ENCODE assay signal across 7 cellular contexts in the genomic region with DNA sequence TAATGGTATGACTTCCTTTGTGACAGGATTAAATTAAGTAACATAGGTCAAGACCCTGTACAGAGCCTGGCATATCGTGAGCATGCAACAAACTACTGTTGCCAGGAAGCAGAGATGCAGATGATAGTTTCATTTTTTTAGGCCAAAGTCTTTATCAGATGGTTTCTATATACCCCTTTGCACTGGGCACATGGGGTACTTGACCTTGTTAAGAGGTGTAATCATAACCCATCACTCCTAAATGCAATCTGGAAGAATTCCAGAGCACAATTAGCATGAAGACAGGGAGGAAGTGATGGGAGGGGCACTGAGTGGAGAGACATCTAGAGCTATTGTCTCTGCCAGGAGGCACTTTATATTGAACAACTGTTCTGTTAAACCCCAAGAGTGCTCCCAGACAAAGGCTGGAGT. TPM values are rescaled to one million over a fixed set of nuclear protein-coding genes. Genes with fewer than 3 reads are reported as not detected.
DNase-seq lines count a peak whose midpoint lies in the region; ATAC-seq and TF ChIP-seq lines count a peak whose summit lies in the region.

No MANE protein-coding gene starts in this region.

- peaks cover 41% of the 10 kb centered on the region for H3F3A ChIP-seq in smooth muscle cell (ENCODE audit: low read depth)

- POLR2A ChIA-PET in Caco-2 (lab: Charles Lee): no interaction called here

- H4K20me1 ChIP-seq in smooth muscle cell (ENCODE audit: low read depth): peaks cover 29% of the 10 kb centered on the region

- DNase-seq in HFFc6 (no peak), NCI-H69 (lab: John Stamatoyannopoulos, UW) (peak; percentile 97), dermis blood vessel endothelial cell (peak; percentile 56), smooth muscle cell (lab: John Stamatoyannopoulos, UW; ENCODE audit: unreplicated experiment) (no peak), Caco-2 (no peak), T1000 (lab: John Stamatoyannopoulos, UW) (no peak)

- H3K4me1 ChIP-seq in smooth muscle cell (ENCODE audit: low read depth) (peaks cover 47% of the 10 kb centered on the region), Caco-2 (peaks cover 10% of the 10 kb centered on the region)

- peak overlapping the region; percentile 81 for H3K9ac ChIP-seq in smooth muscle cell (ENCODE audit: low read depth)

- H3K9me3 ChIP-seq in smooth muscle cell (replicated peaks; ENCODE audit: low read depth): no peaks in the 10 kb centered on the region
- no peaks in the 10 kb centered on the region for H3K9me3 ChIP-seq in Caco-2

- WGBS in smooth muscle cell (ENCODE audit: low lambda C conversion rate): 77% methylated on average over 1 of the region's 1 CpG

- H2AFZ ChIP-seq in smooth muscle cell (ENCODE audit: low read depth): no peak overlapping the region

- no peak for TF ChIP-seq CTCF in HFFc6 (IDR thresholded peaks at IDR 0.05)
- no peak for TF ChIP-seq CTCF in smooth muscle cell (IDR thresholded peaks at IDR 0.05; ENCODE audit: borderline replicate concordance, insufficient read depth, poor library complexity, severe bottlenecking)
- TF ChIP-seq CTCF in Caco-2 (IDR thresholded peaks at IDR 0.05; ENCODE audit: insufficient read depth in 1 of 2, low read depth in 1 of 2, low read length in 1 of 2, severe bottlenecking in 1 of 2, unreplicated experiment in 1 of 2): no peak

- peak overlapping the region; percentile 100 for H3K27ac ChIP-seq in smooth muscle cell (ENCODE audit: low read depth)

- H3K27me3 ChIP-seq in smooth muscle cell (ENCODE audit: low read depth): no peaks in the 10 kb centered on the region
- no peaks in the 10 kb centered on the region for H3K27me3 ChIP-seq in Caco-2 (replicated peaks; ENCODE audit: control insufficient read depth, insufficient read depth, low read length)

- no peaks in the 10 kb centered on the region for H3K36me3 ChIP-seq in smooth muscle cell (ENCODE audit: low read depth)
- no peaks in the 10 kb centered on the region for H3K36me3 ChIP-seq in Caco-2 (ENCODE audit: control insufficient read depth, insufficient read depth, low read length)

- H3K27me3 Mint-ChIP-seq in HFFc6 (ENCODE audit: insufficient read depth): no peaks in the 10 kb centered on the region; the same call in 1 of the 2 replicates
- H3K27me3 Mint-ChIP-seq in Caco-2 (ENCODE audit: insufficient read depth, unreplicated experiment): no peaks in the 10 kb centered on the region

- peak overlapping the region; percentile 81 for H3K4me2 ChIP-seq in smooth muscle cell

- H3K27ac Mint-ChIP-seq in HFFc6 (peak overlapping the region; percentile 100), Caco-2 (ENCODE audit: unreplicated experiment) (no peak overlapping the region)

- H3K4me3 ChIP-seq in smooth muscle cell (no peak overlapping the region), Caco-2 (ENCODE audit: low read depth, low read length) (no peak overlapping the region)

- intact Hi-C loops in Caco-2 (cut with micrococcal nuclease; ENCODE audit: unreplicated experiment): no loop called here

- H3K4me1 Mint-ChIP-seq in HFFc6 (ENCODE audit: low read depth) (peaks cover 96% of the 10 kb centered on the region), Caco-2 (ENCODE audit: low read depth, unreplicated experiment) (peaks cover 17% of the 10 kb centered on the region)

- H3K9me3 Mint-ChIP-seq in HFFc6: no peaks in the 10 kb centered on the region
- no peaks in the 10 kb centered on the region for H3K9me3 Mint-ChIP-seq in Caco-2 (ENCODE audit: unreplicated experiment)

- peaks cover 47% of the 10 kb centered on the region for H3K79me2 ChIP-seq in smooth muscle cell (ENCODE audit: low read depth)

- ATAC-seq in HG02884 (IDR thresholded peaks at IDR 0.05; ENCODE audit: unreplicated experiment): no peak

- H3K4me3 Mint-ChIP-seq in HFFc6 (peak overlapping the region; percentile 15; the same call in 1 of the 2 replicates), Caco-2 (ENCODE audit: unreplicated experiment) (no peak overlapping the region)

- CTCF ChIA-PET in Caco-2 (lab: Charles Lee): no interaction called here

- no TSS peak for BruUV-seq in Caco-2 (replicated peaks; lab: Mats Ljungman, UMichigan)

- H3K36me3 Mint-ChIP-seq in HFFc6 (ENCODE audit: low read depth): peaks cover 13% of the 10 kb centered on the region; the same call in 1 of the 2 replicates
- peaks cover 4% of the 10 kb centered on the region for H3K36me3 Mint-ChIP-seq in Caco-2 (ENCODE audit: insufficient read depth, unreplicated experiment)

RNA-seq across cellular contexts. Expression of a gene that starts 22.1 kb away (rescaled TPM):
- 10 to 100 TPM; 22.5 to 25.4 (median 24.1) TPM for total RNA-seq in HFFc6 (2021; fragmentation: NEBNext Ultra II Directional; extraction: Animal tissue kit (Norgen Biotek cat#: 25700))
- total RNA-seq in dermis blood vessel endothelial cell (45.6 and 49.7 TPM in 2 replicates), smooth muscle cell (19.6 and 29.4 TPM in 2 replicates), Caco-2 (2022) (21.5 and 23.5 TPM in 2 replicates)
- 42.5 and 43.0 TPM in 2 replicates for polyA plus RNA-seq in smooth muscle cell

RNA-seq across cellular contexts. Expression of a gene that starts 50.2 kb away (rescaled TPM):
- total RNA-seq in HFFc6 (2021; fragmentation: NEBNext Ultra II Directional; extraction: Animal tissue kit (Norgen Biotek cat#: 25700)): not detected
- 0.28 and 0.51 TPM in 2 replicates for total RNA-seq in dermis blood vessel endothelial cell
- not detected in 2 replicates for total RNA-seq in smooth muscle cell
- not detected in 2 replicates for polyA plus RNA-seq in smooth muscle cell
- 0.16 TPM in 1 of 2 replicates, not detected in the other for total RNA-seq in Caco-2 (2022)

Comparison
In these comparisons a context has a peak if more than half of its experiments do, and no peak if none do; other contexts are left out.
1. DNase-seq: peak in NCI-H69 (single experiment) and dermis blood vessel endothelial cell (single experiment); none in HFFc6 (single experiment), smooth muscle cell (single experiment), Caco-2 (0 of 2) and T1000 (single experiment).